Comparison of ENCODE assay signal across 1 cellular context in genomic region chr16:12612598-12613101, GRCh38.
TF ChIP-seq lines count a peak whose summit lies in the region.

No MANE protein-coding gene starts in this region.

TF ChIP-seq in K562, 482 proteins besides CTCF, POLR2A, EP300 and RAD21 (continued from another document and continues in another):
- TF ChIP-seq RERE (CRISPR knock-in tag; IDR thresholded peaks at IDR 0.05; ENCODE audit: borderline replicate concordance) (no peak), CREB3L1 (IDR thresholded peaks at IDR 0.05; ENCODE audit: borderline replicate concordance, low read depth) (no peak), NELFE (IDR thresholded peaks at IDR 0.05; ENCODE audit: insufficient read depth, insufficient read length) (no peak), DMBX1 (CRISPR knock-in tag; IDR thresholded peaks at IDR 0.05; ENCODE audit: borderline replicate concordance) (no peak), RBBP5 (IDR thresholded peaks at IDR 0.05; ENCODE audit: borderline replicate concordance, insufficient read depth, low read length, poor library complexity, severe bottlenecking) (no peak), SRF (CRISPR knock-in tag; IDR thresholded peaks at IDR 0.05) (no peak), NFATC3 (IDR thresholded peaks at IDR 0.05) (no peak), FOXA3 (CRISPR knock-in tag; conservative IDR thresholded peaks at IDR 0.05 in 1 of 2, IDR thresholded peaks at IDR 0.05 in 1 of 2) (peak; percentile 74 to 97), ZNF75A (CRISPR knock-in tag; IDR thresholded peaks at IDR 0.05) (no peak), FIP1L1 (IDR thresholded peaks at IDR 0.05; ENCODE audit: low read depth, low read length, poor library complexity, severe bottlenecking) (no peak), ZNF184 (CRISPR knock-in tag; IDR thresholded peaks at IDR 0.05) (no peak), SMAD3 (CRISPR knock-in tag; conservative IDR thresholded peaks at IDR 0.05) (no peak), ZNF444 (CRISPR knock-in tag; IDR thresholded peaks at IDR 0.05) (no peak), ZNF165 (CRISPR knock-in tag; IDR thresholded peaks at IDR 0.05; ENCODE audit: borderline replicate concordance) (no peak), NKRF (IDR thresholded peaks at IDR 0.05; ENCODE audit: borderline replicate concordance) (no peak), PHB (CRISPR knock-in tag; IDR thresholded peaks at IDR 0.05) (no peak), BACH1 (tag; IDR thresholded peaks at IDR 0.05) (no peak), CSDE1 (IDR thresholded peaks at IDR 0.05) (no peak), ZNF12 (CRISPR knock-in tag; IDR thresholded peaks at IDR 0.05) (no peak), FOXK1 (CRISPR knock-in tag; IDR thresholded peaks at IDR 0.05; ENCODE audit: borderline replicate concordance) (no peak), ARHGAP35 (IDR thresholded peaks at IDR 0.05; ENCODE audit: partially characterized antibody) (no peak), RUNX1 (IDR thresholded peaks at IDR 0.05; ENCODE audit: low read depth) (no peak), SNIP1 (IDR thresholded peaks at IDR 0.05; ENCODE audit: low read depth) (no peak), ZC3H11A (IDR thresholded peaks at IDR 0.05; ENCODE audit: low read depth, low read length) (no peak), SNRNP70 (optimal IDR thresholded peaks at IDR 0.05; ENCODE audit: low read depth, low read length) (no peak), PATZ1 (CRISPR knock-in tag; IDR thresholded peaks at IDR 0.05; ENCODE audit: borderline replicate concordance) (no peak), ZNF24 (IDR thresholded peaks at IDR 0.05) (no peak), CBX1 (IDR thresholded peaks at IDR 0.05; ENCODE audit: low read depth) (no peak), ZFP36 (IDR thresholded peaks at IDR 0.05; ENCODE audit: low read depth, low read length, partially characterized antibody) (no peak), TOE1 (IDR thresholded peaks at IDR 0.05; ENCODE audit: borderline replicate concordance) (peak; percentile 75), TOE1 (CRISPR knock-in tag; IDR thresholded peaks at IDR 0.05; ENCODE audit: borderline replicate concordance, low read depth) (no peak), HMG20B (CRISPR knock-in tag; IDR thresholded peaks at IDR 0.05) (no peak), ZSCAN29 (IDR thresholded peaks at IDR 0.05) (no peak), MTF1 (CRISPR knock-in tag; IDR thresholded peaks at IDR 0.05; ENCODE audit: borderline replicate concordance) (no peak), RFX1 (IDR thresholded peaks at IDR 0.05) (peak; percentile 77), SREBF2 (CRISPR knock-in tag; IDR thresholded peaks at IDR 0.05) (no peak), E2F4 (CRISPR knock-in tag; IDR thresholded peaks at IDR 0.05; ENCODE audit: low read depth) (no peak), ARID4B (CRISPR knock-in tag; IDR thresholded peaks at IDR 0.05) (no peak), IRF2 (CRISPR knock-in tag; IDR thresholded peaks at IDR 0.05) (no peak), SAP30 (IDR thresholded peaks at IDR 0.05; ENCODE audit: borderline replicate concordance, insufficient read depth, low read depth, low read length, poor library complexity, severe bottlenecking) (no peak), HMGXB4 (CRISPR knock-in tag; IDR thresholded peaks at IDR 0.05) (no peak), SIN3B (IDR thresholded peaks at IDR 0.05; ENCODE audit: low read depth) (no peak), GTF2B (IDR thresholded peaks at IDR 0.05; ENCODE audit: extremely low read depth, insufficient read length) (no peak), NBN (IDR thresholded peaks at IDR 0.05; ENCODE audit: low read depth) (0 out of 2 replicates have a peak, but pooled peaks have one; percentile 56), ZNF140 (CRISPR knock-in tag; IDR thresholded peaks at IDR 0.05) (no peak), FOXK2 (conservative IDR thresholded peaks at IDR 0.05 in 1 of 2, IDR thresholded peaks at IDR 0.05 in 1 of 2; ENCODE audit: low read depth in 2 of 2) (peak; percentile 95 to 98), EZH2 (IDR thresholded peaks at IDR 0.05; ENCODE audit: borderline replicate concordance, low read depth, low read length) (no peak), ZNF766 (CRISPR knock-in tag; conservative IDR thresholded peaks at IDR 0.05) (0 out of 2 replicates have a peak, but pooled peaks have one; percentile 24), RBFOX2 (IDR thresholded peaks at IDR 0.05; ENCODE audit: low read depth, low read length) (no peak), NONO (IDR thresholded peaks at IDR 0.05; ENCODE audit: low read depth in 2 of 2, low read length in 1 of 2) (no peak)
